1 cellular context compared by ENCODE assay signal in genomic region chr14:78530078-78530477, GRCh38.
A peak's percentile ranks its signal among the peaks of the same experiment; 100 is the strongest.
TF ChIP-seq lines count a peak whose summit lies in the region.

No MANE protein-coding gene starts in this region.

TF ChIP-seq in GM23338, 12 proteins besides CTCF, POLR2A, EP300 and RAD21:
- peak; percentile 82 for TF ChIP-seq REST (IDR thresholded peaks at IDR 0.05; ENCODE audit: unreplicated experiment)
- TF ChIP-seq EZH2 (IDR thresholded peaks at IDR 0.05; ENCODE audit: low read depth, unreplicated experiment): no peak
